Comparison of ENCODE assay signal across 34 cellular contexts in the genomic region with DNA sequence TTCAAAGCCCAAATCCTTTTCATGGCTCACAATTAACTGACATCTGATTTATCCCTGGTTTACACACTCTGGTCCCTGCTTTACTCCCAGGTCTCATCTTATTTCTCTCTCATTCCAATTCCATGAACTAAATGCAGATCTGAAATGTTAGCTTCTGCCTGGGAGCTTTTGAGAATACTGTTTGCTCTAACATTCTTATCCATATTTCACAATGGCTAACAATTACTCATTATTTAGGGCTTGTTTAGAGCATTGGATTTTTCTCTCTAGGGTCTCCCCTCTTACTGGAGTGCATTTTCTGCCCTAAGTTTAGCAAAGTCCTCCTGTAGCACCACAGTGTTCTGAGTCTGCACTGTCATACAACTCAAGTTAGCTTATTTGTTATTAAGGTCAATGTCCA.
"Had no signal": no experiment of that assay in that cellular context is flagged by ENCODE, and none has a peak within 500 bp of the region (broad histone marks: within the 10 kb centered on the region; RNA-seq: fewer than 3 reads in every experiment).

No MANE protein-coding gene starts in this region.

- H3K36me3 Mint-ChIP-seq: activated naive CD8-positive, alpha-beta T cell; brain had no signal

- H3K9me3 Mint-ChIP-seq: endodermal cell had no signal

- H3K36me3 ChIP-seq: adrenal gland, breast epithelium, cardiac muscle cell, colonic mucosa, esophagus muscularis mucosa, gastroesophageal sphincter, WERI-Rb-1 had no signal

- H3K9me3 ChIP-seq: adrenal gland, breast epithelium, colonic mucosa, esophagus muscularis mucosa, gastroesophageal sphincter had no signal

- ATAC-seq: activated CD4-positive, CD25-positive, alpha-beta regulatory T cell treated with anti-CD3 and anti-CD28 coated beads, Interleukin-2, amount 50 U/mL, for 24 hours; activated CD8-positive, alpha-beta T cell treated with anti-CD3 and anti-CD28 coated beads for 36 hours; activated T-cell treated with anti-CD3 and anti-CD28 coated beads, Interleukin-2, amount 50 U/mL, for 4 hours; activated T-helper 17 cell treated with anti-CD3 and anti-CD28 coated beads, Interleukin-2, amount 50 U/mL, for 72 hours; gastroesophageal sphincter; T-helper 17 cell had no signal

- DNase-seq: activated B cell treated with CpG ODN at 0.5 μM for 24 hours; activated CD4-positive, alpha-beta T cell treated with anti-CD3 and anti-CD28 coated beads for 48 hours; activated CD4-positive, alpha-beta T cell treated with anti-CD3 and anti-CD28 coated beads, Interleukin-2, amount 50 U/mL, for 1 hour; activated CD4-positive, alpha-beta T cell treated with anti-CD3 and anti-CD28 coated beads, Interleukin-2, amount 50 U/mL, for 48 hours; activated CD8-positive, alpha-beta memory T cell treated with anti-CD3 and anti-CD28 coated beads for 24 hours; activated CD8-positive, alpha-beta T cell treated with anti-CD3 and anti-CD28 coated beads for 36 hours; activated effector memory CD4-positive, alpha-beta T cell treated with Interleukin-2 at 50 U/mL for 16 hours; activated gamma-delta T cell treated with Interleukin-2 at 50 U/mL for 16 hours; activated naive CD4-positive, alpha-beta T cell treated with anti-CD3 and anti-CD28 coated beads, Interleukin-2, amount 50 U/mL, for 16 hours; activated naive CD4-positive, alpha-beta T cell treated with Interleukin-2 at 50 U/mL for 16 hours; activated T-cell treated with anti-CD3 and anti-CD28 coated beads, Interleukin-2, amount 50 U/mL, for 4 hours; adrenal gland; amygdala; aorta; central memory CD4-positive, alpha-beta T cell; cerebellar nuclear complex; colonic mucosa; dorsolateral prefrontal cortex; effector memory CD4-positive, alpha-beta T cell; endodermal cell; foreskin melanocyte; T-helper 1 cell; T-helper 17 cell; T1000; WERI-Rb-1 had no signal

- H3K27me3 Mint-ChIP-seq: activated B cell treated with CpG ODN at 0.5 μM for 24 hours; activated CD8-positive, alpha-beta T cell treated with anti-CD3 and anti-CD28 coated beads for 36 hours; activated naive CD8-positive, alpha-beta T cell; activated T-helper 17 cell treated with anti-CD3 and anti-CD28 coated beads, Interleukin-2, amount 50 U/mL, for 72 hours; brain; T-helper 17 cell had no signal

- H3K4me1 ChIP-seq: adrenal gland, breast epithelium, colonic mucosa, esophagus muscularis mucosa, gastroesophageal sphincter had no signal

- H3K4me3 ChIP-seq: adrenal gland, breast epithelium, cardiac muscle cell, colonic mucosa, dorsolateral prefrontal cortex, esophagus muscularis mucosa, gastroesophageal sphincter had no signal

- H3K27me3 ChIP-seq: adrenal gland, breast epithelium, cardiac muscle cell, colonic mucosa, dorsolateral prefrontal cortex, esophagus muscularis mucosa, gastroesophageal sphincter had no signal

- H3K4me3 Mint-ChIP-seq: activated B cell treated with CpG ODN at 0.5 μM for 24 hours; activated CD8-positive, alpha-beta T cell treated with anti-CD3 and anti-CD28 coated beads for 36 hours; activated naive CD8-positive, alpha-beta T cell; activated T-cell treated with anti-CD3 and anti-CD28 coated beads, Interleukin-2, amount 50 U/mL, for 4 hours; activated T-helper 17 cell treated with anti-CD3 and anti-CD28 coated beads, Interleukin-2, amount 50 U/mL, for 72 hours; brain; endodermal cell; T-helper 17 cell; T-helper 2 cell treated with Interferon-gamma antibody and Interleukin-4, amounts not matched to agents 5 μg/mL and 100 μg/mL, for 36 hours had no signal

- H3K27ac Mint-ChIP-seq: activated B cell treated with CpG ODN at 0.5 μM for 24 hours; activated CD8-positive, alpha-beta T cell treated with anti-CD3 and anti-CD28 coated beads for 36 hours; activated naive CD8-positive, alpha-beta T cell; activated T-helper 17 cell treated with anti-CD3 and anti-CD28 coated beads, Interleukin-2, amount 50 U/mL, for 72 hours; brain; endodermal cell; T-helper 17 cell; T-helper 2 cell treated with Interferon-gamma antibody and Interleukin-4, amounts not matched to agents 5 μg/mL and 100 μg/mL, for 36 hours had no signal

- H3K27ac ChIP-seq: adrenal gland, breast epithelium, cardiac muscle cell, colonic mucosa, dorsolateral prefrontal cortex, esophagus muscularis mucosa, gastroesophageal sphincter, WERI-Rb-1 had no signal

- H3K4me1 Mint-ChIP-seq: activated B cell treated with CpG ODN at 0.5 μM for 24 hours; activated T-helper 17 cell treated with anti-CD3 and anti-CD28 coated beads, Interleukin-2, amount 50 U/mL, for 72 hours; brain; T-helper 17 cell had no signal
